ENCODE assay signal across 1 cellular context in the genomic region with DNA sequence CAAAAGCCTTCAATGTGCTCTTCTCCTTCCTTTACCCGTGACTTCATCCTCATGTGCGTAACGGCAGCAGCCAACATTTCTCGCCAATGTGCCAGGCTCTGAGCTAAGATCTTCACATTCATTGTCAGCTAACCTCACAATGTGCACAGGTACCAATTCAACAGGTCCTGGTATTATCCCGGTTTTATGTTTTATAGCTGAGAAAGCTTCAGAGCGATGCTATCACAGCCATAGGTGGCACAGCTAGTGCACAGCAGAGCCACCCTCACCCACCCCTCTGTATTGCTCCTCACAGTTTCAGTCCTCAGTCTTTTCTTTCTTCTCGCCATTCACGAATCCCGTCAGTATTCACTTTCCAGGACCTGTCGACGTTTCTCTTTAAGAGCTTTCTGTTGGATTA.
TF ChIP-seq lines count a peak whose summit lies in the region.

No MANE protein-coding gene starts in this region.

TF ChIP-seq in H1, 55 proteins besides CTCF, POLR2A, EP300 and RAD21:
- no peak for TF ChIP-seq HDAC6 (IDR thresholded peaks at IDR 0.05; ENCODE audit: low read depth, low read length)
- TF ChIP-seq SP2 (IDR thresholded peaks at IDR 0.05; ENCODE audit: low read length) = no peak
- no peak for TF ChIP-seq EZH2 (IDR thresholded peaks at IDR 0.05; ENCODE audit: low read depth, low read length, severe bottlenecking)
- no peak for TF ChIP-seq E2F6 (IDR thresholded peaks at IDR 0.05)
- no peak for TF ChIP-seq JUND (IDR thresholded peaks at IDR 0.05; ENCODE audit: low read length)
- no peak for TF ChIP-seq RFX5 (IDR thresholded peaks at IDR 0.05; ENCODE audit: borderline replicate concordance, low read depth, low read length)
- no peak for TF ChIP-seq CHD1 (IDR thresholded peaks at IDR 0.05; ENCODE audit: low read depth, low read length)
- no peak for TF ChIP-seq CTBP2 (IDR thresholded peaks at IDR 0.05; ENCODE audit: borderline replicate concordance, insufficient read depth, insufficient read length, low read length)
- no peak for TF ChIP-seq CBX8 (IDR thresholded peaks at IDR 0.05; ENCODE audit: borderline replicate concordance, low read depth, low read length)
- no peak for TF ChIP-seq KDM1A (IDR thresholded peaks at IDR 0.05; ENCODE audit: borderline replicate concordance, low read length)
- TF ChIP-seq TAF1 (IDR thresholded peaks at IDR 0.05; ENCODE audit: low read depth, low read length) = no peak
- TF ChIP-seq SIN3A (conservative IDR thresholded peaks at IDR 0.05 in 1 of 2, IDR thresholded peaks at IDR 0.05 in 1 of 2; ENCODE audit: low read depth in 1 of 2, low read length in 2 of 2) = no peak
- no peak for TF ChIP-seq HDAC2 (IDR thresholded peaks at IDR 0.05; ENCODE audit: borderline replicate concordance in 1 of 2, low read depth in 2 of 2, low read length in 2 of 2)
- no peak for TF ChIP-seq KDM5A (IDR thresholded peaks at IDR 0.05; ENCODE audit: low read length)
TF ChIP-seq in H1: peak in this region for 0.
